In genomic region chr22:46762238-46763050, GRCh38 we compare ENCODE assay signal across 8 cellular contexts. TPM values are rescaled to one million over a fixed set of nuclear protein-coding genes. Genes with fewer than 3 reads are reported as not detected.
DNase-seq lines count a peak whose midpoint lies in the region; ATAC-seq, FAIRE-seq and TF ChIP-seq lines count a peak whose summit lies in the region.

TBC1D22A (plus strand) TSS chr22:46762650; CDS start chr22:46762787, 137 bp downstream.

- peak within 1 kb of the TSS; percentile 97 for H3K27ac Mint-ChIP-seq in activated naive CD8-positive, alpha-beta T cell treated with anti-CD3 and anti-CD28 coated beads, Interleukin-2, amount 50 U/mL, for 24 hours

- no peak for FAIRE-seq in pancreas (lab: Jason Lieb, UNC)

- H3K4me1 Mint-ChIP-seq in activated naive CD8-positive, alpha-beta T cell treated with anti-CD3 and anti-CD28 coated beads, Interleukin-2, amount 50 U/mL, for 24 hours: peaks cover 62% of the 10 kb centered on the region

- peak; percentile 78 for ATAC-seq in HG02642 (IDR thresholded peaks at IDR 0.05; ENCODE audit: poor library complexity, unreplicated experiment)
- peak; percentile 97 for ATAC-seq in activated naive CD8-positive, alpha-beta T cell treated with anti-CD3 and anti-CD28 coated beads, Interleukin-2, amount 50 U/mL, for 24 hours
- peak; percentile 96 for ATAC-seq in Right ventricle myocardium superior (ENCODE audit: poor library complexity)
- peak; percentile 91 to 95 (median 92) for ATAC-seq in pancreas

- H3K4me3 ChIP-seq in pancreas (peak within 1 kb of the TSS; percentile 88 to 99 (median 95)), thyroid gland (replicated peaks in 1 of 3) (peak within 1 kb of the TSS; percentile 73 to 79 (median 75))

- no peaks in the 10 kb centered on the region for H3K27me3 Mint-ChIP-seq in activated naive CD8-positive, alpha-beta T cell treated with anti-CD3 and anti-CD28 coated beads, Interleukin-2, amount 50 U/mL, for 24 hours

- peaks cover 30% of the 10 kb centered on the region for H3K36me3 Mint-ChIP-seq in activated naive CD8-positive, alpha-beta T cell treated with anti-CD3 and anti-CD28 coated beads, Interleukin-2, amount 50 U/mL, for 24 hours (ENCODE audit: low read depth)

- H3K36me3 ChIP-seq in pancreas: no peaks in the 10 kb centered on the region
- H3K36me3 ChIP-seq in thyroid gland: no peaks in the 10 kb centered on the region

- peak within 1 kb of the TSS; percentile 98 for H3K4me3 Mint-ChIP-seq in activated naive CD8-positive, alpha-beta T cell treated with anti-CD3 and anti-CD28 coated beads, Interleukin-2, amount 50 U/mL, for 24 hours

- peak; percentile 80 to 98 for TF ChIP-seq POLR2A in thyroid gland (IDR thresholded peaks at IDR 0.05)

- DNase-seq in GM10248 (ENCODE audit: extremely low spot score) (peak; percentile 95), NCI-H128 (lab: John Stamatoyannopoulos, UW; ENCODE audit: unreplicated experiment) (peak; percentile 74), SW480 (ENCODE audit: low spot score) (peak; percentile 89), Right ventricle myocardium superior (peak; percentile 98), pancreas (peak; percentile 90 to 97 (median 93)), thyroid gland (peak; percentile 93 to 95)
- DNase-seq in activated naive CD8-positive, alpha-beta T cell treated with anti-CD3 and anti-CD28 coated beads, Interleukin-2, amount 50 U/mL, for 24 hours: peak; percentile 96

- H3K9me3 ChIP-seq in pancreas: no peaks in the 10 kb centered on the region
- no peaks in the 10 kb centered on the region for H3K9me3 ChIP-seq in thyroid gland

- no peaks in the 10 kb centered on the region for H3K9me3 Mint-ChIP-seq in activated naive CD8-positive, alpha-beta T cell treated with anti-CD3 and anti-CD28 coated beads, Interleukin-2, amount 50 U/mL, for 24 hours

- H3K4me1 ChIP-seq in pancreas (peaks cover 9 to 32% (median 12%) of the 10 kb centered on the region in 3 donors), thyroid gland (peaks cover 33 to 37% of the 10 kb centered on the region in 2 donors)

- CTCF ChIA-PET in GM10248 (lab: Yijun Ruan, JAX): interaction anchor here (1.0 to 10.0 kb wide), 5 partner anchors 9 to 41 kb away, joined by 3 to 138 read pairs (median 8); no protein-coding TSS in a partner anchor

- H3K27ac ChIP-seq in pancreas (peak within 1 kb of the TSS; percentile 81 to 96 (median 94)), thyroid gland (peak within 1 kb of the TSS; percentile 77 to 97 (median 94))

- no peaks in the 10 kb centered on the region for H3K27me3 ChIP-seq in pancreas
- no peaks in the 10 kb centered on the region for H3K27me3 ChIP-seq in thyroid gland

- POLR2A ChIA-PET in GM10248 (lab: Yijun Ruan, JAX): interaction anchor here (0.7 to 4.0 kb wide), 9 partner anchors 8 to 1599 kb away, joined by 3 to 39 read pairs (median 5); partner anchors contain the start of gene NUP50

- intact Hi-C loops in Right ventricle myocardium superior (cut with DNase I) (no loop called here), pancreas (cut with DNase I) (no loop called here), thyroid gland (cut with DNase I) (no loop called here)

- 0 to 1% methylated on average over 66 of the region's 66 CpGs for WGBS in pancreas, 2 donors
- 1% methylated on average over 36 to 46 of the region's 66 CpGs for WGBS in thyroid gland, 2 donors

- no peak for TF ChIP-seq CTCF in GM10248 (IDR thresholded peaks at IDR 0.05; ENCODE audit: control extremely low read depth, extremely low read depth, low read depth, missing control alignments)
- TF ChIP-seq CTCF in pancreas (IDR thresholded peaks at IDR 0.05): peak in 1 of 4 donors; percentile 18
- TF ChIP-seq CTCF in thyroid gland (IDR thresholded peaks at IDR 0.05): peak in 1 of 6 experiments; percentile 24

RNA-seq across cellular contexts. Expression of gene TBC1D22A, which starts in this region (rescaled TPM):
- total RNA-seq in Right ventricle myocardium superior (14.0 TPM), pancreas (10 to 100 TPM; 14.3 to 17.6 (median 16.3) TPM), thyroid gland (10 to 100 TPM; 26.7 to 34.6 (median 33.2) TPM)
- polyA plus RNA-seq in pancreas: 10 to 100 TPM; 12.0 to 12.8 TPM

Comparison
In these comparisons a context has a peak if more than half of its experiments do, and no peak if none do; other contexts are left out.
1. Peak in every context shown above with its lines: DNase-seq, ATAC-seq, H3K4me3 ChIP-seq and H3K27ac ChIP-seq.